Comparison of ENCODE assay signal across 8 cellular contexts in the genomic region with DNA sequence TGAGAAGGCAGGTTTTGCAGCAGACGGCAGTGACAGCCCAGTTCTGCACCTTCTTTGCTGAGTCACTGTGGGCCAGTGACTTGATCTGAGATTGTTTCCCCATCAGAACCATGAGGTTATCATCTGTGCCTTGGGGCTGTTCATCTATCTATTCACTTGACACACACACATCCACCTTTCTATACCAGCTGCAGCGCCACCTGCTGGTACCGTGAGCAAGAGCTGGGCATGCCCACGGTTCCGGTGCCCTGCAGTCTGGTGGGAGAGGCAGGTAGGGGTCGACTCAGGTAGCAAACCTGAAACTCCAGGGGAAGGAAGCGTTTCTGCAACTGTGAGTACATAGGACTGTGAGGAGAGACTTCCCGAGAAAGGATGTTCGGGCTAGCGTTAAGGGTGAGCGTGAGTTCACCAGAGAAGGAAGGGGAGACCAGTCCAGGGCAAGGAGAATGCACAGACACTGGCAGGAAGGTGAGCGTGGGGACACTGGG. TPM values are rescaled to one million over a fixed set of nuclear protein-coding genes. Genes with fewer than 3 reads are reported as not detected.
DNase-seq lines count a peak whose midpoint lies in the region; ATAC-seq and TF ChIP-seq lines count a peak whose summit lies in the region.

No MANE protein-coding gene starts in this region.

- no peak overlapping the region for H3K27ac Mint-ChIP-seq in activated CD8-positive, alpha-beta T cell treated with anti-CD3 and anti-CD28 coated beads, Interleukin-2, amount 10 ng/mL, durations not matched to agents 7 days and 5 days
- H3K27ac Mint-ChIP-seq in endodermal cell = peak overlapping the region; percentile 84
- peak overlapping the region in 4 of 9 donors; percentile 26 to 72 (median 52) for H3K27ac Mint-ChIP-seq in naive thymus-derived CD4-positive, alpha-beta T cell

- H3K9me3 ChIP-seq in endodermal cell (ENCODE audit: control insufficient read depth, low read length) (no peaks in the 10 kb centered on the region), suprapubic skin (no peaks in the 10 kb centered on the region)
- H3K9me3 ChIP-seq in naive thymus-derived CD4-positive, alpha-beta T cell (ENCODE audit: control insufficient read depth in 2 of 3, low read length in 3 of 3) = no peaks in the 10 kb centered on the region

- H3K9me3 Mint-ChIP-seq in activated CD8-positive, alpha-beta T cell treated with anti-CD3 and anti-CD28 coated beads, Interleukin-2, amount 10 ng/mL, durations not matched to agents 7 days and 5 days (ENCODE audit: insufficient read depth) = no peaks in the 10 kb centered on the region
- no peaks in the 10 kb centered on the region for H3K9me3 Mint-ChIP-seq in endodermal cell
- H3K9me3 Mint-ChIP-seq in naive thymus-derived CD4-positive, alpha-beta T cell = peaks cover 0 to 2% (median 0%) of the 10 kb centered on the region in 11 donors

- peak; percentile 79 for ATAC-seq in activated CD8-positive, alpha-beta T cell treated with anti-CD3 and anti-CD28 coated beads, Interleukin-2, amount 10 ng/mL, durations not matched to agents 7 days and 5 days
- ATAC-seq in naive thymus-derived CD4-positive, alpha-beta T cell = peak; percentile 85

- TF ChIP-seq EP300 in suprapubic skin (IDR thresholded peaks at IDR 0.05) = no peak

- POLR2A ChIA-PET in activated CD8-positive, alpha-beta T cell treated with anti-CD3 and anti-CD28 coated beads, Interleukin-2, amount 10 ng/mL, durations not matched to agents 7 days and 5 days (lab: Charles Lee) = interaction anchor here (1.0 to 1.2 kb wide), 2 partner anchors 9 to 20 kb away, joined by 3 to 4 read pairs; no protein-coding TSS in a partner anchor
- POLR2A ChIA-PET in naive thymus-derived CD4-positive, alpha-beta T cell (lab: Charles Lee) = interaction anchor here (1.0 to 1.2 kb wide), 2 partner anchors 9 to 11 kb away, joined by 4 read pairs; no protein-coding TSS in a partner anchor

- no peaks in the 10 kb centered on the region for H3K27me3 Mint-ChIP-seq in activated CD8-positive, alpha-beta T cell treated with anti-CD3 and anti-CD28 coated beads, Interleukin-2, amount 10 ng/mL, durations not matched to agents 7 days and 5 days (ENCODE audit: low read depth)
- H3K27me3 Mint-ChIP-seq in endodermal cell (ENCODE audit: insufficient read depth) = no peaks in the 10 kb centered on the region
- no peaks in the 10 kb centered on the region for H3K27me3 Mint-ChIP-seq in naive thymus-derived CD4-positive, alpha-beta T cell

- H3K4me1 Mint-ChIP-seq in activated CD8-positive, alpha-beta T cell treated with anti-CD3 and anti-CD28 coated beads, Interleukin-2, amount 10 ng/mL, durations not matched to agents 7 days and 5 days (ENCODE audit: low read depth) = peaks cover 4% of the 10 kb centered on the region
- peaks cover 2% of the 10 kb centered on the region for H3K4me1 Mint-ChIP-seq in endodermal cell
- H3K4me1 Mint-ChIP-seq in naive thymus-derived CD4-positive, alpha-beta T cell = peaks cover 3 to 14% (median 8%) of the 10 kb centered on the region in 7 donors

- H3K4me3 Mint-ChIP-seq in activated CD8-positive, alpha-beta T cell treated with anti-CD3 and anti-CD28 coated beads, Interleukin-2, amount 10 ng/mL, durations not matched to agents 7 days and 5 days = no peak overlapping the region
- no peak overlapping the region for H3K4me3 Mint-ChIP-seq in endodermal cell
- no peak overlapping the region for H3K4me3 Mint-ChIP-seq in naive thymus-derived CD4-positive, alpha-beta T cell

- no peak overlapping the region for H3K9ac ChIP-seq in endodermal cell (ENCODE audit: extremely low read depth, low read length, poor library complexity, severe bottlenecking)

- H3K36me3 ChIP-seq in endodermal cell (ENCODE audit: control insufficient read depth, insufficient read depth, low read length) (peaks cover 76% of the 10 kb centered on the region), suprapubic skin (peaks cover 75% of the 10 kb centered on the region)
- peaks cover 6 to 75% (median 15%) of the 10 kb centered on the region in 3 experiments for H3K36me3 ChIP-seq in naive thymus-derived CD4-positive, alpha-beta T cell (ENCODE audit: control insufficient read depth in 2 of 3, insufficient read depth in 3 of 3, low read length in 3 of 3)

- H3K27me3 ChIP-seq in endodermal cell (ENCODE audit: control insufficient read depth, insufficient read depth, low read length, poor library complexity, severe bottlenecking) (no peaks in the 10 kb centered on the region), suprapubic skin (no peaks in the 10 kb centered on the region)
- no peaks in the 10 kb centered on the region for H3K27me3 ChIP-seq in naive thymus-derived CD4-positive, alpha-beta T cell (ENCODE audit: control insufficient read depth in 2 of 2, insufficient read depth in 2 of 2, low read length in 2 of 2)

- CTCF ChIA-PET in activated CD8-positive, alpha-beta T cell treated with anti-CD3 and anti-CD28 coated beads, Interleukin-2, amount 10 ng/mL, durations not matched to agents 7 days and 5 days (lab: Charles Lee) = interaction anchor here (0.9 to 2.8 kb wide), 14 partner anchors 8 to 109 kb away, joined by 3 to 30 read pairs (median 5); a partner anchor contains a TSS
- CTCF ChIA-PET in naive thymus-derived CD4-positive, alpha-beta T cell (lab: Charles Lee) = interaction anchor here (0.9 to 2.1 kb wide), 4 partner anchors 7 to 13 kb away, joined by 3 to 6 read pairs (median 4); a partner anchor contains a TSS

- peaks cover 53% of the 10 kb centered on the region for H3K36me3 Mint-ChIP-seq in activated CD8-positive, alpha-beta T cell treated with anti-CD3 and anti-CD28 coated beads, Interleukin-2, amount 10 ng/mL, durations not matched to agents 7 days and 5 days (ENCODE audit: low read depth)
- peaks cover 56% of the 10 kb centered on the region for H3K36me3 Mint-ChIP-seq in endodermal cell (ENCODE audit: low read depth)
- peaks cover 5 to 31% (median 16%) of the 10 kb centered on the region in 5 donors for H3K36me3 Mint-ChIP-seq in naive thymus-derived CD4-positive, alpha-beta T cell

- TF ChIP-seq POLR2A in suprapubic skin (IDR thresholded peaks at IDR 0.05) = no peak

- H3K4me1 ChIP-seq in endodermal cell (ENCODE audit: control insufficient read depth, insufficient read depth, low read length) (no peaks in the 10 kb centered on the region), suprapubic skin (peaks cover 12% of the 10 kb centered on the region)
- H3K4me1 ChIP-seq in naive thymus-derived CD4-positive, alpha-beta T cell (ENCODE audit: control insufficient read depth in 2 of 2, insufficient read depth in 2 of 2, low read length in 2 of 2) = no peaks in the 10 kb centered on the region

- TF ChIP-seq CTCF in endodermal cell (conservative IDR thresholded peaks at IDR 0.05) (peak; percentile 93), suprapubic skin (IDR thresholded peaks at IDR 0.05) (peak; percentile 45 to 80)

- peak overlapping the region; percentile 44 for H3K27ac ChIP-seq in endodermal cell (ENCODE audit: low read depth, low read length)
- H3K27ac ChIP-seq in naive thymus-derived CD4-positive, alpha-beta T cell (ENCODE audit: low read depth, low read length) = no peak overlapping the region
- H3K27ac ChIP-seq in suprapubic skin = no peak overlapping the region

- 76 to 80% methylated on average over 10 to 12 of the region's 12 CpGs for WGBS in endodermal cell (ENCODE audit: insufficient coverage in 1 of 2, insufficient read length in 1 of 2), 2 experiments
- WGBS in suprapubic skin = 60% methylated on average over 12 of the region's 12 CpGs

- DNase-seq in NCI-H1417 (lab: John Stamatoyannopoulos, UW) (peak; percentile 11 to 53 (median 50)), NCI-H1417 treated with DMSO at 0.1 percent for 48 hours (lab: John Stamatoyannopoulos, UW) (no peak), NCI-H2196 treated with DMSO at 0.1 percent for 48 hours (lab: John Stamatoyannopoulos, UW; ENCODE audit: unreplicated experiment) (peak; percentile 69), endodermal cell (peak; percentile 92), suprapubic skin (ENCODE audit: low spot score in 2 of 2) (no peak), amniotic stem cell (lab: John Stamatoyannopoulos, UW) (no peak)
- peak; percentile 74 for DNase-seq in activated CD8-positive, alpha-beta T cell treated with anti-CD3 and anti-CD28 coated beads, Interleukin-2, amount 10 ng/mL, durations not matched to agents 7 days and 5 days
- DNase-seq in naive thymus-derived CD4-positive, alpha-beta T cell = peak; percentile 38 to 67 (median 57)

- intact Hi-C loops in naive thymus-derived CD4-positive, alpha-beta T cell (cut with micrococcal nuclease) = loop anchor here in 1 of 2 donors (1.0 to 2.0 kb wide), 2 partner anchors 9 to 22 kb away; a partner anchor contains a TSS

- H3K4me3 ChIP-seq in endodermal cell (ENCODE audit: low read length) = no peak overlapping the region
- H3K4me3 ChIP-seq in naive thymus-derived CD4-positive, alpha-beta T cell (ENCODE audit: low read length) = no peak overlapping the region
- H3K4me3 ChIP-seq in suprapubic skin = no peak overlapping the region

RNA-seq across cellular contexts. Expression of a gene that starts 7.5 kb away (rescaled TPM):
- total RNA-seq in activated CD8-positive, alpha-beta T cell treated with anti-CD3 and anti-CD28 coated beads, Interleukin-2, amount 10 ng/mL, durations not matched to agents 7 days and 5 days = 1 to 10 TPM; 3.7 to 6.3 TPM
- 10 to 100 TPM in 1 of 2 donors, 1 to 10 TPM in 1; 9.5 to 14.9 TPM for total RNA-seq in endodermal cell
- 7.9 TPM for polyA plus RNA-seq in endodermal cell (2013, experiment 1 of 2)
- 8.4 TPM for polyA plus RNA-seq in endodermal cell (2013, experiment 2 of 2)
- total RNA-seq in naive thymus-derived CD4-positive, alpha-beta T cell = 10 to 100 TPM in 4 of 5 experiments, 1 to 10 TPM in 1; 3.7 to 21.7 (median 10.8) TPM
- polyA plus RNA-seq in naive thymus-derived CD4-positive, alpha-beta T cell = 1 to 10 TPM; 4.0 to 5.7 TPM
- total RNA-seq in suprapubic skin = 10 to 100 TPM; 20.0 to 39.8 (median 32.3) TPM

RNA-seq across cellular contexts. Expression of a gene that starts 12.3 kb away (rescaled TPM):
- 1 to 10 TPM in 1 of 2 experiments, under 1 TPM in 1; 0.92 to 1.0 TPM for total RNA-seq in activated CD8-positive, alpha-beta T cell treated with anti-CD3 and anti-CD28 coated beads, Interleukin-2, amount 10 ng/mL, durations not matched to agents 7 days and 5 days
- total RNA-seq in endodermal cell (1 to 10 TPM; 1.9 to 2.5 TPM), suprapubic skin (1 to 10 TPM in 3 of 4 donors, not detected in 1; 5.2 to 9.3 (median 5.9) TPM)
- 2.2 TPM for polyA plus RNA-seq in endodermal cell (2013, experiment 1 of 2)
- polyA plus RNA-seq in endodermal cell (2013, experiment 2 of 2) = 1.9 TPM
- 1 to 10 TPM; 1.3 to 2.8 (median 2.2) TPM for total RNA-seq in naive thymus-derived CD4-positive, alpha-beta T cell
- polyA plus RNA-seq in naive thymus-derived CD4-positive, alpha-beta T cell = 1 to 10 TPM; 4.3 to 4.8 TPM

RNA-seq across cellular contexts. Expression of a gene that starts 12.7 kb away (rescaled TPM):
- 1 to 10 TPM; 1.8 to 2.2 TPM for total RNA-seq in activated CD8-positive, alpha-beta T cell treated with anti-CD3 and anti-CD28 coated beads, Interleukin-2, amount 10 ng/mL, durations not matched to agents 7 days and 5 days
- total RNA-seq in endodermal cell (10 to 100 TPM in 1 of 2 donors, 1 to 10 TPM in 1; 7.4 to 16.5 TPM), suprapubic skin (10 to 100 TPM; 42.7 to 50.1 (median 46.6) TPM)
- 21.1 TPM for polyA plus RNA-seq in endodermal cell (2013, experiment 1 of 2)
- polyA plus RNA-seq in endodermal cell (2013, experiment 2 of 2) = 20.8 TPM
- 1 to 10 TPM; 2.2 to 4.9 (median 3.3) TPM for total RNA-seq in naive thymus-derived CD4-positive, alpha-beta T cell
- under 1 TPM; 0.15 to 0.54 TPM for polyA plus RNA-seq in naive thymus-derived CD4-positive, alpha-beta T cell

RNA-seq across cellular contexts. Expression of a gene that starts 21.4 kb away (rescaled TPM):
- 100 to 1,000 TPM; 177 to 193 TPM for total RNA-seq in activated CD8-positive, alpha-beta T cell treated with anti-CD3 and anti-CD28 coated beads, Interleukin-2, amount 10 ng/mL, durations not matched to agents 7 days and 5 days
- total RNA-seq in endodermal cell (100 to 1,000 TPM; 284 to 292 TPM), suprapubic skin (100 to 1,000 TPM; 207 to 788 (median 322) TPM)
- polyA plus RNA-seq in endodermal cell (2013, experiment 1 of 2) = 287 TPM
- 262 TPM for polyA plus RNA-seq in endodermal cell (2013, experiment 2 of 2)
- total RNA-seq in naive thymus-derived CD4-positive, alpha-beta T cell = 100 to 1,000 TPM; 243 to 837 (median 449) TPM
- 10 to 100 TPM; 48.0 to 63.1 TPM for polyA plus RNA-seq in naive thymus-derived CD4-positive, alpha-beta T cell

RNA-seq across cellular contexts. Expression of a gene that starts 34.2 kb away (rescaled TPM):
- total RNA-seq in activated CD8-positive, alpha-beta T cell treated with anti-CD3 and anti-CD28 coated beads, Interleukin-2, amount 10 ng/mL, durations not matched to agents 7 days and 5 days = not detected
- total RNA-seq in endodermal cell (under 1 TPM in 1 of 2 donors, not detected in 1; 0.07 TPM), suprapubic skin (not detected)
- polyA plus RNA-seq in endodermal cell (2013, experiment 1 of 2) = not detected
- polyA plus RNA-seq in endodermal cell (2013, experiment 2 of 2) = not detected
- not detected for total RNA-seq in naive thymus-derived CD4-positive, alpha-beta T cell
- not detected for polyA plus RNA-seq in naive thymus-derived CD4-positive, alpha-beta T cell

Comparison
In these comparisons a context has a peak if more than half of its experiments do, and no peak if none do; other contexts are left out.
1. DNase-seq: peak in NCI-H1417 (3 of 3), NCI-H2196 treated with DMSO at 0.1 percent for 48 hours (single experiment), activated CD8-positive, alpha-beta T cell treated with anti-CD3 and anti-CD28 coated beads, Interleukin-2, amount 10 ng/mL, durations not matched to agents 7 days and 5 days (single experiment), endodermal cell (single experiment) and naive thymus-derived CD4-positive, alpha-beta T cell (9 of 9); none in NCI-H1417 treated with DMSO at 0.1 percent for 48 hours (single experiment), suprapubic skin (0 of 2) and amniotic stem cell (single experiment).